Comparison of ENCODE assay signal across 31 cellular contexts in genomic region chr17:48746916-48747444, GRCh38. TPM values are rescaled to one million over a fixed set of nuclear protein-coding genes. Genes with fewer than 3 reads are reported as not detected.
DNase-seq lines count a peak whose midpoint lies in the region; ATAC-seq and TF ChIP-seq lines count a peak whose summit lies in the region.
"Had no signal": no experiment of that assay in that cellular context is flagged by ENCODE, and none has a peak within 500 bp of the region (broad histone marks: within the 10 kb centered on the region; RNA-seq: fewer than 3 reads in every experiment).

No MANE protein-coding gene starts in this region.

- no peak for DNase-seq in CD8-positive, alpha-beta memory T cell
- DNase-seq in hepatocyte (ENCODE audit: low spot score) (no peak), progenitor cell of endocrine pancreas (ENCODE audit: low spot score, unreplicated experiment) (no peak), GM10266 (ENCODE audit: extremely low spot score) (no peak), NCI-H69 (lab: John Stamatoyannopoulos, UW) (no peak)
- DNase-seq: activated CD4-positive, alpha-beta T cell treated with anti-CD3 and anti-CD28 coated beads for 36 hours; activated CD8-positive, alpha-beta T cell treated with anti-CD3 and anti-CD28 coated beads, Interleukin-2, amount 10 ng/mL, durations not matched to agents 7 days and 5 days; activated effector memory CD4-positive, alpha-beta T cell treated with Interleukin-2 at 50 U/mL for 16 hours; activated naive CD8-positive, alpha-beta T cell treated with anti-CD3 and anti-CD28 coated beads, Interleukin-2, amount 10 ng/mL, durations not matched to agents 7 days and 5 days; C1 segment of cervical spinal cord; colonic mucosa; effector memory CD4-positive, alpha-beta T cell; foreskin keratinocyte; heart left ventricle; Karpas-422; left cardiac atrium; mammary epithelial cell; NCI-H1048; NCI-H187; NCI-H2171 treated with DMSO at 0.1 percent for 48 hours; NCI-H510A treated with DMSO at 0.1 percent for 48 hours; stimulated activated CD8-positive, alpha-beta memory T cell treated with anti-CD3 and anti-CD28 coated beads, Interleukin-4, amount 100 ng/mL, for 48 hours; T-cell; transverse colon had no signal

- no peaks in the 10 kb centered on the region for H3K9me3 ChIP-seq in CD8-positive, alpha-beta memory T cell (ENCODE audit: low read length)
- no peaks in the 10 kb centered on the region for H3K9me3 ChIP-seq in hepatocyte (ENCODE audit: low read depth)
- H3K9me3 ChIP-seq: ascending aorta, colonic mucosa, esophagus muscularis mucosa, heart left ventricle, transverse colon had no signal

- H3K27me3 Mint-ChIP-seq in CD8-positive, alpha-beta memory T cell: peaks cover 84 to 92% of the 10 kb centered on the region in 2 donors
- H3K27me3 Mint-ChIP-seq in IgD-negative memory B cell (peaks cover 63% of the 10 kb centered on the region), progenitor cell of endocrine pancreas (peaks cover 96% of the 10 kb centered on the region)

- H3K4me1 Mint-ChIP-seq in CD8-positive, alpha-beta memory T cell: peaks cover 12 to 16% (median 12%) of the 10 kb centered on the region in 3 donors
- peaks cover 3 to 12% (median 7%) of the 10 kb centered on the region in 3 donors for H3K4me1 Mint-ChIP-seq in IgD-negative memory B cell
- H3K4me1 Mint-ChIP-seq in progenitor cell of endocrine pancreas (ENCODE audit: low read depth): peaks cover 11% of the 10 kb centered on the region

- no peaks in the 10 kb centered on the region for H3K36me3 Mint-ChIP-seq in CD8-positive, alpha-beta memory T cell
- H3K36me3 Mint-ChIP-seq in IgD-negative memory B cell (no peaks in the 10 kb centered on the region), progenitor cell of endocrine pancreas (ENCODE audit: insufficient read depth) (no peaks in the 10 kb centered on the region)
- H3K36me3 Mint-ChIP-seq: activated naive CD8-positive, alpha-beta T cell treated with anti-CD3 and anti-CD28 coated beads, Interleukin-2, amount 10 ng/mL, durations not matched to agents 7 days and 5 days; T-cell had no signal

- peak overlapping the region in 1 of 8 donors; percentile 76 for H3K27ac Mint-ChIP-seq in CD8-positive, alpha-beta memory T cell
- peak overlapping the region; percentile 41 to 79 (median 59) for H3K27ac Mint-ChIP-seq in IgD-negative memory B cell
- peak overlapping the region; percentile 56 for H3K27ac Mint-ChIP-seq in progenitor cell of endocrine pancreas
- H3K27ac Mint-ChIP-seq: activated CD4-positive, alpha-beta T cell treated with anti-CD3 and anti-CD28 coated beads for 36 hours; activated CD8-positive, alpha-beta T cell treated with anti-CD3 and anti-CD28 coated beads, Interleukin-2, amount 10 ng/mL, durations not matched to agents 7 days and 5 days; T-cell had no signal

- H3K4me3 Mint-ChIP-seq in CD8-positive, alpha-beta memory T cell: peak overlapping the region in 5 of 7 donors; percentile 17 to 69 (median 35)
- H3K4me3 Mint-ChIP-seq in IgD-negative memory B cell (peak overlapping the region in 2 of 4 donors; percentile 39 to 66), progenitor cell of endocrine pancreas (ENCODE audit: low read depth) (no peak overlapping the region)
- H3K4me3 Mint-ChIP-seq: activated CD4-positive, alpha-beta T cell treated with anti-CD3 and anti-CD28 coated beads for 36 hours; activated naive CD8-positive, alpha-beta T cell treated with anti-CD3 and anti-CD28 coated beads, Interleukin-2, amount 10 ng/mL, durations not matched to agents 7 days and 5 days; T-cell had no signal

- peaks cover 93% of the 10 kb centered on the region for H3K27me3 ChIP-seq in CD8-positive, alpha-beta memory T cell (ENCODE audit: insufficient read depth, low read length, poor library complexity, severe bottlenecking)
- peaks cover 100% of the 10 kb centered on the region for H3K27me3 ChIP-seq in hepatocyte

- H3K9me3 Mint-ChIP-seq in CD8-positive, alpha-beta memory T cell: peaks cover 1 to 7% (median 6%) of the 10 kb centered on the region in 5 donors
- H3K9me3 Mint-ChIP-seq in IgD-negative memory B cell (peaks cover 0 to 7% (median 0%) of the 10 kb centered on the region in 3 donors), progenitor cell of endocrine pancreas (ENCODE audit: low read depth) (no peaks in the 10 kb centered on the region)
- H3K9me3 Mint-ChIP-seq: T-cell had no signal

- POLR2A ChIA-PET in CD8-positive, alpha-beta memory T cell (lab: Charles Lee): no interaction called here

- H2AFZ ChIP-seq in hepatocyte: peak overlapping the region; percentile 46

- no peaks in the 10 kb centered on the region for H4K20me1 ChIP-seq in hepatocyte (ENCODE audit: insufficient read depth, poor library complexity, severe bottlenecking)

- 3% methylated on average over 21 of the region's 21 CpGs for WGBS in hepatocyte (ENCODE audit: low lambda C conversion rate, missing lambda C conversion rate)

- H3K4me3 ChIP-seq in CD8-positive, alpha-beta memory T cell (ENCODE audit: low read length): no peak overlapping the region
- no peak overlapping the region for H3K4me3 ChIP-seq in hepatocyte
- H3K4me3 ChIP-seq: ascending aorta, cardiac muscle cell, colonic mucosa, esophagus muscularis mucosa, heart left ventricle, skin epidermis, transverse colon had no signal

- H3K36me3 ChIP-seq in CD8-positive, alpha-beta memory T cell (ENCODE audit: insufficient read depth, low read length): no peaks in the 10 kb centered on the region
- H3K36me3 ChIP-seq in hepatocyte (replicated peaks; ENCODE audit: insufficient read depth, low read depth): no peaks in the 10 kb centered on the region
- H3K36me3 ChIP-seq: ascending aorta, cardiac muscle cell, colonic mucosa, esophagus muscularis mucosa, heart left ventricle, transverse colon had no signal

- no peaks in the 10 kb centered on the region for H3K9me2 ChIP-seq in hepatocyte (replicated peaks; ENCODE audit: insufficient read depth)

- no peak overlapping the region for H3K27ac ChIP-seq in CD8-positive, alpha-beta memory T cell (ENCODE audit: low read depth, low read length)
- H3K27ac ChIP-seq in hepatocyte: no peak overlapping the region
- H3K27ac ChIP-seq: ascending aorta, cardiac muscle cell, colonic mucosa, esophagus muscularis mucosa, foreskin keratinocyte, heart left ventricle, skin epidermis, transverse colon had no signal

- H3K4me2 ChIP-seq in hepatocyte: no peak overlapping the region

- no peaks in the 10 kb centered on the region for H3K79me2 ChIP-seq in hepatocyte

- H3K4me1 ChIP-seq in CD8-positive, alpha-beta memory T cell (ENCODE audit: insufficient read depth, low read length): no peaks in the 10 kb centered on the region
- no peaks in the 10 kb centered on the region for H3K4me1 ChIP-seq in hepatocyte (ENCODE audit: insufficient read depth)
- H3K4me1 ChIP-seq: ascending aorta, colonic mucosa, foreskin keratinocyte, heart left ventricle had no signal

- CTCF ChIA-PET in CD8-positive, alpha-beta memory T cell (lab: Charles Lee): interaction anchor here (2.4 kb wide), 1 partner anchor 22 kb away, joined by 8 read pairs; no protein-coding TSS in a partner anchor

- TF ChIP-seq CTCF in hepatocyte (IDR thresholded peaks at IDR 0.05; ENCODE audit: poor library complexity) (no peak), progenitor cell of endocrine pancreas (IDR thresholded peaks at IDR 0.05; ENCODE audit: unreplicated experiment) (no peak), GM10266 (IDR thresholded peaks at IDR 0.05; ENCODE audit: control insufficient read depth, insufficient read depth, low read depth, missing control alignments) (no peak)

- ATAC-seq in GM18511 (IDR thresholded peaks at IDR 0.05; ENCODE audit: unreplicated experiment): no peak
- ATAC-seq: activated CD4-positive, alpha-beta T cell treated with anti-CD3 and anti-CD28 coated beads for 36 hours; activated CD8-positive, alpha-beta T cell treated with anti-CD3 and anti-CD28 coated beads, Interleukin-2, amount 10 ng/mL, durations not matched to agents 7 days and 5 days; foreskin keratinocyte; heart left ventricle; left cardiac atrium; T-cell had no signal

RNA-seq across cellular contexts. Expression of gene HOXB13, which starts 18.4 kb away (rescaled TPM):
- total RNA-seq in CD8-positive, alpha-beta memory T cell: not detected
- not detected for polyA plus RNA-seq in CD8-positive, alpha-beta memory T cell
- polyA plus RNA-seq in IgD-negative memory B cell: not detected
- total RNA-seq in hepatocyte: 0.13 and 0.20 TPM in 2 replicates
- 0.28 and 0.40 TPM in 2 replicates for polyA plus RNA-seq in hepatocyte
- total RNA-seq in progenitor cell of endocrine pancreas: not detected in 2 replicates
- total RNA-seq: activated CD4-positive, alpha-beta T cell treated with anti-CD3 and anti-CD28 coated beads for 36 hours; activated CD8-positive, alpha-beta T cell treated with anti-CD3 and anti-CD28 coated beads, Interleukin-2, amount 10 ng/mL, durations not matched to agents 7 days and 5 days; activated naive CD8-positive, alpha-beta T cell treated with anti-CD3 and anti-CD28 coated beads, Interleukin-2, amount 10 ng/mL, durations not matched to agents 7 days and 5 days; ascending aorta; cardiac muscle cell; esophagus muscularis mucosa; foreskin keratinocyte; heart left ventricle; left cardiac atrium; mammary epithelial cell had no signal
- polyA plus RNA-seq: cardiac muscle cell, foreskin keratinocyte, heart left ventricle had no signal

RNA-seq across cellular contexts. Expression of gene PRAC2, which starts 24.0 kb away (rescaled TPM):
- not detected for total RNA-seq in CD8-positive, alpha-beta memory T cell
- polyA plus RNA-seq in CD8-positive, alpha-beta memory T cell: not detected
- polyA plus RNA-seq in IgD-negative memory B cell (not detected), hepatocyte (1.5 TPM in 1 of 2 replicates, not detected in the other)
- total RNA-seq in hepatocyte (not detected in 2 replicates), progenitor cell of endocrine pancreas (not detected in 2 replicates)
- total RNA-seq: activated CD4-positive, alpha-beta T cell treated with anti-CD3 and anti-CD28 coated beads for 36 hours; activated CD8-positive, alpha-beta T cell treated with anti-CD3 and anti-CD28 coated beads, Interleukin-2, amount 10 ng/mL, durations not matched to agents 7 days and 5 days; activated naive CD8-positive, alpha-beta T cell treated with anti-CD3 and anti-CD28 coated beads, Interleukin-2, amount 10 ng/mL, durations not matched to agents 7 days and 5 days; ascending aorta; cardiac muscle cell; esophagus muscularis mucosa; foreskin keratinocyte; heart left ventricle; left cardiac atrium; mammary epithelial cell; myocyte; T-cell had no signal
- polyA plus RNA-seq: cardiac muscle cell, foreskin keratinocyte, heart left ventricle, mammary epithelial cell had no signal

RNA-seq across cellular contexts. Expression of gene PRAC1, which starts 24.7 kb away (rescaled TPM):
- not detected for total RNA-seq in CD8-positive, alpha-beta memory T cell
- not detected for polyA plus RNA-seq in CD8-positive, alpha-beta memory T cell
- polyA plus RNA-seq in IgD-negative memory B cell (not detected), hepatocyte (not detected in 2 replicates)
- total RNA-seq in hepatocyte (not detected in 2 replicates), progenitor cell of endocrine pancreas (not detected in 2 replicates)
- total RNA-seq: activated CD4-positive, alpha-beta T cell treated with anti-CD3 and anti-CD28 coated beads for 36 hours; activated CD8-positive, alpha-beta T cell treated with anti-CD3 and anti-CD28 coated beads, Interleukin-2, amount 10 ng/mL, durations not matched to agents 7 days and 5 days; activated naive CD8-positive, alpha-beta T cell treated with anti-CD3 and anti-CD28 coated beads, Interleukin-2, amount 10 ng/mL, durations not matched to agents 7 days and 5 days; ascending aorta; cardiac muscle cell; esophagus muscularis mucosa; foreskin keratinocyte; heart left ventricle; left cardiac atrium; mammary epithelial cell; myocyte; T-cell had no signal
- polyA plus RNA-seq: cardiac muscle cell, foreskin keratinocyte, heart left ventricle, mammary epithelial cell had no signal
